8 cellular contexts compared by ENCODE assay signal in the genomic region with DNA sequence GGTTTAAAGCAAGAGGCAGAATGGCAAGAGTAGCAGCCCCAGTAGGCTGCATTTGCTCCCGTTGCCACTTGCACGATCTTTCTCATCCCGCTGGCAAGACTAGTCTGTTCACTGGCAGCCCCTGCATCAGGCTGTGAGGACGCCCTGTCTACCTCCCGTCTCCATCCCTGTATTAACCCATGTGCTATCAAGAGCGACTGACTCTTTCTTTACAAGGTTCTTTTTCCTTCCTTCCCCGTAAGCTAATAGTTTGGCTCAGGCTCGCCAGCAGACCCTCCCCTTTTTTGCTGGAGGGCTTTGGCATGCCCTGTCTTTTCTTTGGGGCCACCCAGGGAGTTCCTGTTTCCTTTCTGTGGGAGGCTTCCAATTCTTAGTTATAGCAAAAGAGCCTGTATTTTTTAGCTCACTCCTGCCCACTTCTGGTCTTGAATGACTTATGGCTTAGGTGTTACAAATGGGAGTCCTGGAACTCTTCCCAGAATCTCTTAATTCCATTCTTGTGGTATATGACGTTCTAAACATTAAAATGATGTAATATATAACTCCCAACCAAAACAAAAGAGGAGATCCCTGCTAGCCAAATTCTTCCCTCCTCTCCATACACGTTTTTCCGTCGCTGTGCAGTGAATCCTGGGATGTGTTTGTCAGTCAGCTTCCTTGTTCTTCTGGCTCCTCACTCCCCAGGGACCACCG.
DNase-seq lines count a peak whose midpoint lies in the region; TF ChIP-seq lines count a peak whose summit lies in the region.

No MANE protein-coding gene starts in this region.

- H3K9me3 ChIP-seq in adrenal gland (replicated peaks in 1 of 3) = no peaks in the 10 kb centered on the region
- H3K9me3 ChIP-seq in thymus (ENCODE audit: control insufficient read depth) = no peaks in the 10 kb centered on the region

- peaks cover 14 to 56% of the 10 kb centered on the region in 2 donors for H3K4me1 ChIP-seq in adrenal gland (replicated peaks in 1 of 2)
- H3K4me1 ChIP-seq in thymus (ENCODE audit: control insufficient read depth, insufficient read depth, low read length) = peaks cover 28% of the 10 kb centered on the region

- 48 to 67% (median 57%) methylated on average over 13 of the region's 13 CpGs for WGBS in adrenal gland, 4 donors
- 61% methylated on average over 13 of the region's 13 CpGs for WGBS in thymus

- in situ Hi-C loops in G401 (cut with HindIII; ENCODE audit: low sequenced_read_pairs) = no loop called here

- peaks cover 0 to under 1% of the 10 kb centered on the region in 2 donors for H3K36me3 ChIP-seq in adrenal gland (replicated peaks in 1 of 2)
- H3K36me3 ChIP-seq in thymus (ENCODE audit: control insufficient read depth, insufficient read depth) = peaks cover 3% of the 10 kb centered on the region

- H3K27ac ChIP-seq in adrenal gland (peak overlapping the region in 4 of 5 donors; percentile 52 to 89 (median 80)), thymus (ENCODE audit: low read depth) (peak overlapping the region; percentile 54)

- TF ChIP-seq CTCF in adrenal gland (IDR thresholded peaks at IDR 0.05) = no peak

- H3K27me3 ChIP-seq in adrenal gland = no peaks in the 10 kb centered on the region
- H3K27me3 ChIP-seq in thymus (ENCODE audit: control insufficient read depth, insufficient read depth) = no peaks in the 10 kb centered on the region

- TF ChIP-seq POLR2A in adrenal gland (IDR thresholded peaks at IDR 0.05) = no peak

- intact Hi-C loops in adrenal gland (cut with DNase I) = loop anchor here (10.0 kb wide), 2 partner anchors 84 to 224 kb away; partner anchors contain the start of gene HIF1A (in 2 of the 2)

- H3K4me3 ChIP-seq in adrenal gland (no peak overlapping the region), thymus (ENCODE audit: low read length) (no peak overlapping the region)

- DNase-seq in G401 (ENCODE audit: low spot score) (peak; percentile 67), NCI-H1694 (lab: John Stamatoyannopoulos, UW) (peak; percentile 56), adrenal gland (peak in 2 of 7 donors; percentile 28 to 55), iris pigment epithelial cell (ENCODE audit: low read depth) (peak; percentile 99), DMS53 treated with DMSO at 0.1 percent for 48 hours (lab: John Stamatoyannopoulos, UW; ENCODE audit: unreplicated experiment) (no peak), COLO829 (ENCODE audit: low spot score) (no peak), middle frontal gyrus (ENCODE audit: extremely low spot score, low spot score) (no peak)

Comparison
In these comparisons a context has a peak if more than half of its experiments do, and no peak if none do; other contexts are left out.
1. DNase-seq: peak in G401 (single experiment), NCI-H1694 (single experiment) and iris pigment epithelial cell (single experiment); none in DMS53 treated with DMSO at 0.1 percent for 48 hours (single experiment), COLO829 (single experiment) and middle frontal gyrus (single experiment).